In genomic region chr21:42833859-42834729, GRCh38 we compare ENCODE assay signal across 12 cellular contexts. TPM values are rescaled to one million over a fixed set of nuclear protein-coding genes. Genes with fewer than 3 reads are reported as not detected.
DNase-seq lines count a peak whose midpoint lies in the region; ATAC-seq and TF ChIP-seq lines count a peak whose summit lies in the region.
"Had no signal": no experiment of that assay in that cellular context is flagged by ENCODE, and none has a peak within 500 bp of the region (broad histone marks: within the 10 kb centered on the region; RNA-seq: fewer than 3 reads in every experiment).

No MANE protein-coding gene starts in this region.

- in situ Hi-C loops in Panc1 (cut with HindIII; ENCODE audit: low pct_unique_long_range_greater_than_20kb, low sequenced_read_pairs): no loop called here

- H3K27ac Mint-ChIP-seq in activated naive CD8-positive, alpha-beta T cell: peak overlapping the region; percentile 61
- no peak overlapping the region for H3K27ac Mint-ChIP-seq in activated naive CD8-positive, alpha-beta T cell treated with anti-CD3 and anti-CD28 coated beads, Interleukin-2, amount 50 U/mL, for 24 hours
- peak overlapping the region; percentile 20 for H3K27ac Mint-ChIP-seq in stimulated activated memory B cell treated with anti-CD40 and anti-IgM and Interleukin-4, amounts not matched to agents 10 μg/mL and 1 μg/mL and 100 μg/mL, for 72 hours

- peaks cover 34% of the 10 kb centered on the region for H3K4me1 Mint-ChIP-seq in activated naive CD8-positive, alpha-beta T cell (ENCODE audit: low read depth)
- peaks cover 33% of the 10 kb centered on the region for H3K4me1 Mint-ChIP-seq in activated naive CD8-positive, alpha-beta T cell treated with anti-CD3 and anti-CD28 coated beads, Interleukin-2, amount 50 U/mL, for 24 hours
- H3K4me1 Mint-ChIP-seq in stimulated activated memory B cell treated with anti-CD40 and anti-IgM and Interleukin-4, amounts not matched to agents 10 μg/mL and 1 μg/mL and 100 μg/mL, for 72 hours: peaks cover 14% of the 10 kb centered on the region

- H3K4me3 ChIP-seq in Panc1 (ENCODE audit: low read depth in 2 of 2, low read length in 2 of 2) (no peak overlapping the region), esophagus muscularis mucosa (no peak overlapping the region)
- H3K4me3 ChIP-seq: ascending aorta, pancreas had no signal

- no TSS peak for BruUV-seq in Panc1 (replicated peaks; lab: Mats Ljungman, UMichigan)

- no peaks in the 10 kb centered on the region for H3K27me3 Mint-ChIP-seq in activated naive CD8-positive, alpha-beta T cell
- H3K27me3 Mint-ChIP-seq in activated naive CD8-positive, alpha-beta T cell treated with anti-CD3 and anti-CD28 coated beads, Interleukin-2, amount 50 U/mL, for 24 hours: peaks cover 7% of the 10 kb centered on the region
- peaks cover 8% of the 10 kb centered on the region for H3K27me3 Mint-ChIP-seq in stimulated activated memory B cell treated with anti-CD40 and anti-IgM and Interleukin-4, amounts not matched to agents 10 μg/mL and 1 μg/mL and 100 μg/mL, for 72 hours

- peaks cover 2% of the 10 kb centered on the region for H3K36me3 Mint-ChIP-seq in activated naive CD8-positive, alpha-beta T cell
- peaks cover 10% of the 10 kb centered on the region for H3K36me3 Mint-ChIP-seq in activated naive CD8-positive, alpha-beta T cell treated with anti-CD3 and anti-CD28 coated beads, Interleukin-2, amount 50 U/mL, for 24 hours (ENCODE audit: low read depth)
- peaks cover 8% of the 10 kb centered on the region for H3K36me3 Mint-ChIP-seq in stimulated activated memory B cell treated with anti-CD40 and anti-IgM and Interleukin-4, amounts not matched to agents 10 μg/mL and 1 μg/mL and 100 μg/mL, for 72 hours

- WGBS in esophagus muscularis mucosa: 81% methylated on average over 23 of the region's 23 CpGs

- POLR2A ChIA-PET in Panc1 (lab: Charles Lee): no interaction called here

- TF ChIP-seq CTCF in Panc1 (IDR thresholded peaks at IDR 0.05) (no peak), esophagus muscularis mucosa (IDR thresholded peaks at IDR 0.05) (no peak)

- no peak for DNase-seq in activated naive CD8-positive, alpha-beta T cell treated with anti-CD3 and anti-CD28 coated beads, Interleukin-2, amount 50 U/mL, for 24 hours
- DNase-seq in Panc1 (ENCODE audit: low read depth, low spot score) (no peak), esophagus muscularis mucosa (ENCODE audit: extremely low spot score) (peak; percentile 82), NCI-H2227 treated with DMSO at 0.1 percent for 48 hours (lab: John Stamatoyannopoulos, UW) (no peak)
- no peak for DNase-seq in stimulated activated CD4-positive, alpha-beta T cell treated with anti-CD3 and anti-CD28 coated beads, Interleukin-12 subunit alpha, Interleukin-12 subunit beta, amount 100 ng/mL, for 4 hours
- DNase-seq: NCI-H1092, T1000 had no signal

- H3K9me3 ChIP-seq in Panc1 (ENCODE audit: control insufficient read depth, insufficient read depth, low read depth, low read length) (no peaks in the 10 kb centered on the region), esophagus muscularis mucosa (no peaks in the 10 kb centered on the region)
- H3K9me3 ChIP-seq: ascending aorta, pancreas had no signal

- ATAC-seq in activated naive CD8-positive, alpha-beta T cell treated with anti-CD3 and anti-CD28 coated beads, Interleukin-2, amount 50 U/mL, for 24 hours: no peak
- peak; percentile 21 for ATAC-seq in Panc1
- no peak for ATAC-seq in stimulated activated memory B cell treated with anti-CD40 and anti-IgM and Interleukin-4, amounts not matched to agents 10 μg/mL and 1 μg/mL and 100 μg/mL, for 72 hours
- ATAC-seq in HG03439 (IDR thresholded peaks at IDR 0.05; ENCODE audit: unreplicated experiment): no peak

- intact Hi-C loops in Panc1 (cut with micrococcal nuclease; ENCODE audit: unreplicated experiment) (loop anchor here (5.0 kb wide), 1 partner anchor 242 kb away; no protein-coding TSS in a partner anchor), esophagus muscularis mucosa (cut with DNase I) (no loop called here)

- H3K36me3 ChIP-seq in Panc1 (ENCODE audit: control insufficient read depth, insufficient read depth, low read length): no peaks in the 10 kb centered on the region
- peaks cover 0 to 7% (median 2%) of the 10 kb centered on the region in 4 donors for H3K36me3 ChIP-seq in esophagus muscularis mucosa
- H3K36me3 ChIP-seq: ascending aorta, pancreas had no signal

- TF ChIP-seq EP300 in esophagus muscularis mucosa (IDR thresholded peaks at IDR 0.05): no peak

- H3K27me3 ChIP-seq in Panc1 (ENCODE audit: control insufficient read depth, insufficient read depth, low read length) (no peaks in the 10 kb centered on the region), esophagus muscularis mucosa (peaks cover 0 to 35% (median 3%) of the 10 kb centered on the region in 4 donors)
- H3K27me3 ChIP-seq: ascending aorta, pancreas had no signal

- no peak for TF ChIP-seq POLR2A in esophagus muscularis mucosa (IDR thresholded peaks at IDR 0.05; ENCODE audit: low read depth)

- CTCF ChIA-PET in Panc1 (lab: Charles Lee): interaction anchor here (0.7 kb wide), 1 partner anchor 39 kb away, joined by 3 read pairs; no protein-coding TSS in a partner anchor

- H3K4me1 ChIP-seq in Panc1 (ENCODE audit: control insufficient read depth, insufficient read depth, low read length) (no peaks in the 10 kb centered on the region), esophagus muscularis mucosa (peaks cover 0 to 7% (median 2%) of the 10 kb centered on the region in 4 donors)
- H3K4me1 ChIP-seq: ascending aorta, pancreas had no signal

- peak overlapping the region; percentile 13 for H3K4me3 Mint-ChIP-seq in activated naive CD8-positive, alpha-beta T cell
- no peak overlapping the region for H3K4me3 Mint-ChIP-seq in activated naive CD8-positive, alpha-beta T cell treated with anti-CD3 and anti-CD28 coated beads, Interleukin-2, amount 50 U/mL, for 24 hours
- H3K4me3 Mint-ChIP-seq in stimulated activated memory B cell treated with anti-CD40 and anti-IgM and Interleukin-4, amounts not matched to agents 10 μg/mL and 1 μg/mL and 100 μg/mL, for 72 hours: no peak overlapping the region

- H3K9me3 Mint-ChIP-seq in activated naive CD8-positive, alpha-beta T cell (ENCODE audit: low read depth): no peaks in the 10 kb centered on the region
- no peaks in the 10 kb centered on the region for H3K9me3 Mint-ChIP-seq in activated naive CD8-positive, alpha-beta T cell treated with anti-CD3 and anti-CD28 coated beads, Interleukin-2, amount 50 U/mL, for 24 hours
- no peaks in the 10 kb centered on the region for H3K9me3 Mint-ChIP-seq in stimulated activated memory B cell treated with anti-CD40 and anti-IgM and Interleukin-4, amounts not matched to agents 10 μg/mL and 1 μg/mL and 100 μg/mL, for 72 hours

- H3K27ac ChIP-seq in Panc1 (ENCODE audit: low read length) (no peak overlapping the region), esophagus muscularis mucosa (replicated peaks in 1 of 4) (no peak overlapping the region)
- H3K27ac ChIP-seq: ascending aorta, pancreas had no signal

RNA-seq across cellular contexts. Expression of gene WDR4, which starts 45.2 kb away (rescaled TPM):
- total RNA-seq in Panc1 (2021; ENCODE audit: unreplicated experiment): 36.7 TPM
- 26.1 TPM for polyA plus RNA-seq in Panc1 (2012; ENCODE audit: insufficient read length)
- total RNA-seq in esophagus muscularis mucosa: 10 to 100 TPM in 1 of 4 donors, 1 to 10 TPM in 3; 5.8 to 10.1 (median 7.0) TPM

RNA-seq across cellular contexts. Expression of gene NDUFV3, which starts 59.0 kb away (rescaled TPM):
- 21.1 TPM for total RNA-seq in Panc1 (2021; ENCODE audit: unreplicated experiment)
- 22.3 TPM for polyA plus RNA-seq in Panc1 (2012; ENCODE audit: insufficient read length)
- 100 to 1,000 TPM in 1 of 4 donors, 10 to 100 TPM in 3; 56.7 to 102 (median 74.1) TPM for total RNA-seq in esophagus muscularis mucosa
